8 cellular contexts compared by ENCODE assay signal in the genomic region with DNA sequence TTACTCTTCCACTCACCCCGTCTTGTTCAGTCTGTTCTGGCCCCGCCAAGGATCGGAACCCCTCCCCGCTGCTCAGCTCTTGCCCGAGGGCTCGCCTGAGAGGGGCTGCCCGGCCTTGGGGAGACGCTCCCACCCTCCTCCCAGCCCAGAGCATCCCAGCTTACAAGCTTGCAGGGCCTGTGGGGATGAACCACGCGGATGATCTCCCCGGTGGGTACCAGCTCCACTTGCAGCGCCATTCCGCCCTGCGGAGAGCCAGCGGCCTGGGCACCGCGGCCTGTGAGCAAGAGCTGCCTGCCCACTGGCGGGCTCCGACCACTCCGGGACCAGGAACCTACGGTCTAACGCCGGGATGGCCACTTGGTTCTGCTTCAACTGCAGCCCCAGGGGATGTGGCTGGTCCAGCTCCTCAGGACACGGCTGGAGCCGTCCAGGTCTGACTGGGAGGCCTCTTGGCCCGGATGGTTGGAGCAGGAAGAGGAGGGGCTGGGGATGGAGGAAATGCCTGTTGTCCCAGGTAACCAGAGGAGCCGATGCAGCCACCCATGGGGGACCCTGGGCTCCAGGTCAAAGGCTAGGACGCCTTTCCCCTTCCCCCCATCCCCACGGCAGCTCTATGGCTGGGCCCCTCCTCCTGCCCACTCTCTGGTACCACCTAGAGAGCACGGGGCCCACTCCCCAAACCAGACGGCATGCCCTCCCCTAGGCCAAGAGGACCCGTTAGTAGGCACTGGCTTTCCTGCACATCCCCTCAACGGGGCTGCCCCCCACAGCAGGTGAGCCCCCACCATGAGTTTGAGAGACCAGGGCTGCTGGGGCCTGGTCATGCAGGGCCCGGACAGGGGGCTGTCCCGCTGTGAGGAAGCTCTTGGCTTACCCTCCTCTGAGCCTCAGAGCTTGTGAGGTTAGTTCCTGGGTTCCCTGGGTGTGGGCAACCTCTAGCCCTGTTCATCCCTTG. TPM values are rescaled to one million over a fixed set of nuclear protein-coding genes. Genes with fewer than 3 reads are reported as not detected.
DNase-seq lines count a peak whose midpoint lies in the region; ATAC-seq and TF ChIP-seq lines count a peak whose summit lies in the region.

A gene with protein sequence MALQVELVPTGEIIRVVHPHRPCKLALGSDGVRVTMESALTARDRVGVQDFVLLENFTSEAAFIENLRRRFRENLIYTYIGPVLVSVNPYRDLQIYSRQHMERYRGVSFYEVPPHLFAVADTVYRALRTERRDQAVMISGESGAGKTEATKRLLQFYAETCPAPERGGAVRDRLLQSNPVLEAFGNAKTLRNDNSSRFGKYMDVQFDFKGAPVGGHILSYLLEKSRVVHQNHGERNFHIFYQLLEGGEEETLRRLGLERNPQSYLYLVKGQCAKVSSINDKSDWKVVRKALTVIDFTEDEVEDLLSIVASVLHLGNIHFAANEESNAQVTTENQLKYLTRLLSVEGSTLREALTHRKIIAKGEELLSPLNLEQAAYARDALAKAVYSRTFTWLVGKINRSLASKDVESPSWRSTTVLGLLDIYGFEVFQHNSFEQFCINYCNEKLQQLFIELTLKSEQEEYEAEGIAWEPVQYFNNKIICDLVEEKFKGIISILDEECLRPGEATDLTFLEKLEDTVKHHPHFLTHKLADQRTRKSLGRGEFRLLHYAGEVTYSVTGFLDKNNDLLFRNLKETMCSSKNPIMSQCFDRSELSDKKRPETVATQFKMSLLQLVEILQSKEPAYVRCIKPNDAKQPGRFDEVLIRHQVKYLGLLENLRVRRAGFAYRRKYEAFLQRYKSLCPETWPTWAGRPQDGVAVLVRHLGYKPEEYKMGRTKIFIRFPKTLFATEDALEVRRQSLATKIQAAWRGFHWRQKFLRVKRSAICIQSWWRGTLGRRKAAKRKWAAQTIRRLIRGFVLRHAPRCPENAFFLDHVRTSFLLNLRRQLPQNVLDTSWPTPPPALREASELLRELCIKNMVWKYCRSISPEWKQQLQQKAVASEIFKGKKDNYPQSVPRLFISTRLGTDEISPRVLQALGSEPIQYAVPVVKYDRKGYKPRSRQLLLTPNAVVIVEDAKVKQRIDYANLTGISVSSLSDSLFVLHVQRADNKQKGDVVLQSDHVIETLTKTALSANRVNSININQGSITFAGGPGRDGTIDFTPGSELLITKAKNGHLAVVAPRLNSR (minus strand): TSS at position 438 of the 958 bp plus-strand sequence. CDS start 199 bp downstream, at position 239.

- POLR2A ChIA-PET in T-cell (lab: Charles Lee), result no interaction called here

- H3K36me3 ChIP-seq in neutrophil, result peaks cover 39% of the 10 kb centered on the region

- in situ Hi-C loops in ACHN (cut with HindIII; ENCODE audit: low pct_ligation_motif_present, low pct_unique_long_range_greater_than_20kb, low sequenced_read_pairs), result no loop called here

- H3K27me3 Mint-ChIP-seq in T-cell, result no peaks in the 10 kb centered on the region

- no peaks in the 10 kb centered on the region for H3K36me3 Mint-ChIP-seq in T-cell

- no peaks in the 10 kb centered on the region for H3K9me3 ChIP-seq in neutrophil

- no peaks in the 10 kb centered on the region for H3K9me3 Mint-ChIP-seq in T-cell

- CTCF ChIA-PET in T-cell (lab: Charles Lee), result no interaction called here

- TF ChIP-seq CTCF in fibroblast of the aortic adventitia (IDR thresholded peaks at IDR 0.05; ENCODE audit: insufficient read depth, low read length) (no peak), neutrophil (IDR thresholded peaks at IDR 0.05) (no peak)

- peaks cover 27 to 34% (median 27%) of the 10 kb centered on the region in 3 donors for H3K4me1 Mint-ChIP-seq in T-cell

- ATAC-seq in T-cell (replicated peaks in 1 of 4), result no peak
- no peak for ATAC-seq in GM21423 (IDR thresholded peaks at IDR 0.05; ENCODE audit: unreplicated experiment)
- ATAC-seq in HG03045 (IDR thresholded peaks at IDR 0.05; ENCODE audit: unreplicated experiment), result no peak

- H3K4me1 ChIP-seq in neutrophil (ENCODE audit: control insufficient read depth in 1 of 2, insufficient read depth in 1 of 2, low read depth in 1 of 2, low read length in 1 of 2), result peaks cover 33 to 40% of the 10 kb centered on the region in 2 experiments

- H3K27ac ChIP-seq in neutrophil, result no peak within 1 kb of the TSS

- H3K27ac Mint-ChIP-seq in T-cell, result peak within 1 kb of the TSS; percentile 16 to 49

- H3K4me3 ChIP-seq in fibroblast of the aortic adventitia (ENCODE audit: low read depth, low read length), result peak within 1 kb of the TSS; percentile 63
- peak within 1 kb of the TSS; percentile 59 to 70 for H3K4me3 ChIP-seq in neutrophil (ENCODE audit: low read depth in 1 of 2, low read length in 1 of 2)

- peak within 1 kb of the TSS; percentile 77 to 81 (median 81) for H3K4me3 Mint-ChIP-seq in T-cell

- peak; percentile 19 for DNase-seq in DMS53 treated with DMSO at 0.1 percent for 48 hours (lab: John Stamatoyannopoulos, UW; ENCODE audit: unreplicated experiment)
- DNase-seq in T-cell, result peak in 1 of 34 experiments; percentile 21
- DNase-seq in fibroblast of the aortic adventitia (ENCODE audit: low read depth), result no peak
- no peak for DNase-seq in ACHN
- no peak for DNase-seq in activated gamma-delta T cell (lab: John Stamatoyannopoulos, UW)

- peaks cover 63% of the 10 kb centered on the region for H3K27me3 ChIP-seq in neutrophil

RNA-seq across cellular contexts. Expression of the gene that starts here (rescaled TPM):
- total RNA-seq in T-cell (10 to 100 TPM; 18.0 to 41.5 (median 31.2) TPM), fibroblast of the aortic adventitia (ENCODE audit: low replicate concordance) (127 and 139 TPM in 2 replicates)
